Comparison of ENCODE assay signal across 25 cellular contexts in the genomic region with DNA sequence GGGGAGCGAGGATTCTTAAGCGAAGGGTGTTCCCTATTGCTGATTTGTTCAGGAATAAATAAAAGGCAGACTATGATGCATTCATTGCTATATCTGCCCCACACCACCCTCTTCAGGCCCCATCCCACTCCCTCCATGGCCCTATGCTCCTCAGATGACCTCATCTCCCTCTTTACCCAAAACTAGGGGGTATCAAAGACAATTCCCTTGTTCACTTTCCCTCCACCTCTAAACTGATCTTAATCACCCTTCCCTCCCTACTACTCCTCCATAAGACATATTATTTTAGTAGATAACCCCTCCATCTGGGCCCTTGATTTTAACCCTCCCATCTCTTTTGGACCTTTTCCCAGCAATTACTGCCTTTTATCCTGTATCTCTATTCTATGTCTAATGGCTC.
A peak's percentile ranks its signal among the peaks of the same experiment; 100 is the strongest.
DNase-seq lines count a peak whose midpoint lies in the region; ATAC-seq, FAIRE-seq and TF ChIP-seq lines count a peak whose summit lies in the region.
"Had no signal": no experiment of that assay in that cellular context is flagged by ENCODE, and none has a peak within 500 bp of the region (broad histone marks: within the 10 kb centered on the region; RNA-seq: fewer than 3 reads in every experiment).

No MANE protein-coding gene starts in this region.

- no peak overlapping the region for H3K9ac ChIP-seq in OCI-LY3 (ENCODE audit: low read length)
- H3K9ac ChIP-seq in K562 (ENCODE audit: insufficient read depth in 1 of 2, low read depth in 2 of 2, low read length in 2 of 2): no peak overlapping the region
- H3K9ac ChIP-seq: BLaER1 had no signal

- CTCF ChIA-PET in HEK293 (lab: Yijun Ruan, JAX): no interaction called here
- CTCF ChIA-PET in K562 (lab: Yijun Ruan, JAX; ENCODE audit: low intra/inter-chr PET ratio): no interaction called here

- POLR2A ChIA-PET in HEK293 (lab: Yijun Ruan, JAX) (no interaction called here), K562 (lab: Yijun Ruan, JAX) (no interaction called here)

- intact Hi-C loops in K562 (cut with micrococcal nuclease): no loop called here
- intact Hi-C loops in esophagus squamous epithelium (cut with DNase I): no loop called here

- TF ChIP-seq POLR2A in K562 (conservative IDR thresholded peaks at IDR 0.05) (no peak), erythroblast (IDR thresholded peaks at IDR 0.05; ENCODE audit: low read length) (no peak), tibial nerve (IDR thresholded peaks at IDR 0.05) (no peak), esophagus squamous epithelium (IDR thresholded peaks at IDR 0.05) (no peak)

- peak; percentile 56 for ATAC-seq in K562

- TF ChIP-seq CTCF in HEK293 (tag by site-specific recombination; IDR thresholded peaks at IDR 0.05): no peak
- no peak for TF ChIP-seq CTCF in OCI-LY3 (IDR thresholded peaks at IDR 0.05; ENCODE audit: low read depth, low read length)
- peak in 1 of 3 experiments; percentile 10; a peak in 1 of 6 replicates for TF ChIP-seq CTCF in K562 (IDR thresholded peaks at IDR 0.05 in 2 of 3, conservative IDR thresholded peaks at IDR 0.05 in 1 of 3; ENCODE audit: insufficient read depth in 2 of 3, low read depth in 1 of 3, low read length in 3 of 3)
- no peak for TF ChIP-seq CTCF in tibial nerve (IDR thresholded peaks at IDR 0.05)
- TF ChIP-seq CTCF in esophagus squamous epithelium (IDR thresholded peaks at IDR 0.05): no peak

- WGBS in K562 (ENCODE audit: insufficient coverage, low coverage, missing lambda C conversion rate): 76% methylated on average over 2 of the region's 2 CpGs
- WGBS in tibial nerve, 2 donors: 94 to 97% methylated on average over 2 of the region's 2 CpGs
- 89 to 93% methylated on average over 2 of the region's 2 CpGs for WGBS in esophagus squamous epithelium, 2 donors

- H3K79me2 ChIP-seq in OCI-LY3 (ENCODE audit: low read length) (no peaks in the 10 kb centered on the region), K562 (ENCODE audit: control insufficient read depth, insufficient read depth, low read length) (no peaks in the 10 kb centered on the region)

- H4K20me1 ChIP-seq in OCI-LY3 (ENCODE audit: insufficient read depth, low read length): no peaks in the 10 kb centered on the region
- no peaks in the 10 kb centered on the region for H4K20me1 ChIP-seq in K562 (replicated peaks; ENCODE audit: control insufficient read depth, insufficient read depth, low read length)
- H4K20me1 ChIP-seq: BLaER1 had no signal

- BruUV-seq in K562 (replicated peaks; lab: Mats Ljungman, UMichigan): no TSS peak

- H3K4me2 ChIP-seq in OCI-LY3 (ENCODE audit: low read length) (0 out of 2 replicates have a peak overlapping the region, but pooled peaks have one; percentile 10), K562 (ENCODE audit: insufficient read depth, low read length) (no peak overlapping the region; the same call in 1 of the 2 replicates)
- H3K4me2 ChIP-seq: BLaER1 had no signal

- H3K27me3 ChIP-seq in OCI-LY3 (ENCODE audit: low read depth, low read length) (peaks cover 20% of the 10 kb centered on the region; the same call in 1 of the 2 replicates), K562 (ENCODE audit: control insufficient read depth in 2 of 2, insufficient read depth in 2 of 2, low read length in 2 of 2) (no peaks in the 10 kb centered on the region), tibial nerve (no peaks in the 10 kb centered on the region), esophagus squamous epithelium (peaks cover 0 to 10% (median 0%) of the 10 kb centered on the region in 4 donors)
- H3K27me3 ChIP-seq: BE2C, BLaER1 had no signal

- H3K4me3 ChIP-seq in HEK293 (ENCODE audit: low read depth, low read length) (no peak overlapping the region), OCI-LY3 (ENCODE audit: low read length) (no peak overlapping the region), K562 (no peak overlapping the region), tibial nerve (no peak overlapping the region), esophagus squamous epithelium (no peak overlapping the region)
- H3K4me3 ChIP-seq: BLaER1 had no signal

- in situ Hi-C loops in K562 (cut with MboI) (no loop called here), KBM-7 (cut with MboI; ENCODE audit: low pct_unique_long_range_greater_than_20kb, low sequenced_read_pairs) (no loop called here)

- H3K36me3 ChIP-seq in HEK293 (ENCODE audit: control insufficient read depth in 2 of 2, insufficient read depth in 1 of 2, low read length in 2 of 2) (no peaks in the 10 kb centered on the region), OCI-LY3 (replicated peaks; ENCODE audit: low read depth, low read length) (no peaks in the 10 kb centered on the region), K562 (ENCODE audit: control insufficient read depth, insufficient read depth, low read length) (no peaks in the 10 kb centered on the region), tibial nerve (no peaks in the 10 kb centered on the region), esophagus squamous epithelium (no peaks in the 10 kb centered on the region)
- H3K36me3 ChIP-seq: BE2C, BLaER1 had no signal

- no peaks in the 10 kb centered on the region for H3K9me3 ChIP-seq in HEK293 (ENCODE audit: control insufficient read depth, insufficient read depth, low read depth, low read length)
- no peaks in the 10 kb centered on the region for H3K9me3 ChIP-seq in OCI-LY3 (ENCODE audit: insufficient read depth, low read length)
- H3K9me3 ChIP-seq in K562 (replicated peaks; ENCODE audit: control insufficient read depth, insufficient read depth, low read depth, low read length): no peaks in the 10 kb centered on the region; the same call in 1 of the 2 replicates
- H3K9me3 ChIP-seq in tibial nerve: no peaks in the 10 kb centered on the region
- H3K9me3 ChIP-seq in esophagus squamous epithelium: no peaks in the 10 kb centered on the region
- H3K9me3 ChIP-seq: BE2C, Caco-2 had no signal

- no peak for TF ChIP-seq RAD21 in K562 (CRISPR knock-in tag; conservative IDR thresholded peaks at IDR 0.05 in 1 of 2, IDR thresholded peaks at IDR 0.05 in 1 of 2)

- H3K4me1 ChIP-seq in HEK293 (ENCODE audit: control insufficient read depth, insufficient read depth, low read length): no peaks in the 10 kb centered on the region
- H3K4me1 ChIP-seq in OCI-LY3 (ENCODE audit: low read length): peaks cover 14% of the 10 kb centered on the region
- peaks cover 16 to 53% of the 10 kb centered on the region in 2 experiments for H3K4me1 ChIP-seq in K562 (replicated peaks in 1 of 2; ENCODE audit: control insufficient read depth in 2 of 2, insufficient read depth in 2 of 2, low read length in 2 of 2)
- H3K4me1 ChIP-seq in tibial nerve: no peaks in the 10 kb centered on the region
- H3K4me1 ChIP-seq in esophagus squamous epithelium: no peaks in the 10 kb centered on the region
- H3K4me1 ChIP-seq: BE2C, BLaER1, Caco-2 had no signal

- TF ChIP-seq EP300 in K562 (IDR thresholded peaks at IDR 0.05; ENCODE audit: low read length) (no peak; the same call in 1 of the 2 replicates), tibial nerve (IDR thresholded peaks at IDR 0.05) (no peak)

- H3K27ac ChIP-seq in HEK293 (ENCODE audit: extremely low read depth, low read depth, low read length) (no peak overlapping the region), OCI-LY3 (ENCODE audit: low read length) (no peak overlapping the region), K562 (ENCODE audit: extremely low read depth, low read depth, low read length) (no peak overlapping the region; the same call in 1 of the 3 replicates), tibial nerve (no peak overlapping the region), esophagus squamous epithelium (no peak overlapping the region)
- H3K27ac ChIP-seq: BLaER1 had no signal

- no peaks in the 10 kb centered on the region for H3K9me1 ChIP-seq in K562 (ENCODE audit: control insufficient read depth, insufficient read depth, low read length)

- DNase-seq in K562 (ENCODE audit: extremely low read depth in 1 of 4, low spot score in 3 of 4): peak; percentile 26 to 48 (median 39)
- peak; percentile 26 to 37 for DNase-seq in erythroblast (lab: John Stamatoyannopoulos, UW)
- DNase-seq in tibial nerve (ENCODE audit: low spot score in 2 of 2): no peak
- no peak for DNase-seq in KBM-7
- DNase-seq in SIG-M5 treated with dmso at 0.1 percent for 504 hours (lab: John Stamatoyannopoulos, UW; ENCODE audit: unreplicated experiment): no peak
- no peak for DNase-seq in esophagus squamous epithelium (lab: John Stamatoyannopoulos, UW)
- DNase-seq: 8988T; ACHN; BE2C; C1 segment of cervical spinal cord; Caco-2; Calu3; CD4-positive, alpha-beta memory T cell; CD4-positive, CD25-positive, alpha-beta regulatory T cell; CD8-positive, alpha-beta memory T cell; DMS79 treated with DMSO at 0.1 percent for 48 hours; GF-D8 had no signal

- no peak for FAIRE-seq in K562 (lab: Jason Lieb, UNC)
- FAIRE-seq: A204.1, D721Med, G401.6, GM12891, GM19239 had no signal

- H2AFZ ChIP-seq in OCI-LY3 (ENCODE audit: low read depth, low read length) (no peak overlapping the region), K562 (ENCODE audit: low read depth, low read length) (no peak overlapping the region)

TF ChIP-seq in HEK293, 187 proteins besides CTCF, POLR2A, EP300 and RAD21 (continues in another document):
- TF ChIP-seq, protein P1, sequence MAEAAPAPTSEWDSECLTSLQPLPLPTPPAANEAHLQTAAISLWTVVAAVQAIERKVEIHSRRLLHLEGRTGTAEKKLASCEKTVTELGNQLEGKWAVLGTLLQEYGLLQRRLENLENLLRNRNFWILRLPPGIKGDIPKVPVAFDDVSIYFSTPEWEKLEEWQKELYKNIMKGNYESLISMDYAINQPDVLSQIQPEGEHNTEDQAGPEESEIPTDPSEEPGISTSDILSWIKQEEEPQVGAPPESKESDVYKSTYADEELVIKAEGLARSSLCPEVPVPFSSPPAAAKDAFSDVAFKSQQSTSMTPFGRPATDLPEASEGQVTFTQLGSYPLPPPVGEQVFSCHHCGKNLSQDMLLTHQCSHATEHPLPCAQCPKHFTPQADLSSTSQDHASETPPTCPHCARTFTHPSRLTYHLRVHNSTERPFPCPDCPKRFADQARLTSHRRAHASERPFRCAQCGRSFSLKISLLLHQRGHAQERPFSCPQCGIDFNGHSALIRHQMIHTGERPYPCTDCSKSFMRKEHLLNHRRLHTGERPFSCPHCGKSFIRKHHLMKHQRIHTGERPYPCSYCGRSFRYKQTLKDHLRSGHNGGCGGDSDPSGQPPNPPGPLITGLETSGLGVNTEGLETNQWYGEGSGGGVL (tag by site-specific recombination; IDR thresholded peaks at IDR 0.05): peak; percentile 61

TF ChIP-seq in K562, 482 proteins besides CTCF, POLR2A, EP300 and RAD21 (continues in another document):
- no peak for TF ChIP-seq ZNF696 (CRISPR knock-in tag; conservative IDR thresholded peaks at IDR 0.05)
- TF ChIP-seq FOXJ2 (tag; IDR thresholded peaks at IDR 0.05): no peak
- 0 out of 2 replicates have a peak, but pooled peaks have one; percentile 3 for TF ChIP-seq OTX1 (CRISPR knock-in tag; IDR thresholded peaks at IDR 0.05)
- TF ChIP-seq DPF2 (IDR thresholded peaks at IDR 0.05): peak; percentile 45; the same call in 1 of the 2 replicates
- no peak for TF ChIP-seq NFXL1 (CRISPR knock-in tag; IDR thresholded peaks at IDR 0.05)
- TF ChIP-seq CEBPB (tag; IDR thresholded peaks at IDR 0.05): no peak

Comparison
In these comparisons a context has a peak if more than half of its experiments do, and no peak if none do; other contexts are left out.
1. DNase-seq: peak in K562 (4 of 4) and erythroblast (2 of 2); none in tibial nerve (0 of 2), KBM-7 (single experiment), SIG-M5 treated with dmso at 0.1 percent for 504 hours (single experiment) and esophagus squamous epithelium (single experiment).